Comparison of ENCODE assay signal across 20 cellular contexts in genomic region chr20:17625246-17626051, GRCh38. TPM values are rescaled to one million over a fixed set of nuclear protein-coding genes. Genes with fewer than 3 reads are reported as not detected.
DNase-seq lines count a peak whose midpoint lies in the region; ATAC-seq and TF ChIP-seq lines count a peak whose summit lies in the region.
"Had no signal": no experiment of that assay in that cellular context is flagged by ENCODE, and none has a peak within 500 bp of the region (broad histone marks: within the 10 kb centered on the region; RNA-seq: fewer than 3 reads in every experiment).

No MANE protein-coding gene starts in this region.

- H3K36me3 ChIP-seq in Caco-2 (ENCODE audit: control insufficient read depth, insufficient read depth, low read length): peaks cover 31% of the 10 kb centered on the region
- H3K36me3 ChIP-seq in hepatocyte (replicated peaks; ENCODE audit: insufficient read depth, low read depth): no peaks in the 10 kb centered on the region

- H3K4me3 Mint-ChIP-seq in Caco-2 (ENCODE audit: unreplicated experiment): no peak overlapping the region
- H3K4me3 Mint-ChIP-seq in T-helper 1 cell treated with Interleukin-12 subunit alpha and Interleukin-12 subunit beta and Interleukin-4 antibody, amounts not matched to agents 30 μg/mL and 1 μg/mL, for 36 hours: no peak overlapping the region
- H3K4me3 Mint-ChIP-seq: activated CD4-positive, alpha-beta T cell treated with anti-CD3 and anti-CD28 coated beads, Interleukin-2, amount 10 ng/mL, durations not matched to agents 24 days and 14 days; brain; naive thymus-derived CD8-positive, alpha-beta T cell had no signal

- no peak for DNase-seq in Caco-2
- DNase-seq in hepatocyte (ENCODE audit: low spot score): no peak
- DNase-seq in sciatic nerve (ENCODE audit: low spot score): peak; percentile 58
- no peak for DNase-seq in DMS 273 treated with DMSO at 0.1 percent for 48 hours (lab: John Stamatoyannopoulos, UW)
- DNase-seq in RPMI8226: no peak
- DNase-seq: activated CD4-positive, alpha-beta T cell treated with anti-CD3 and anti-CD28 coated beads, Interleukin-2, amount 10 ng/mL, durations not matched to agents 24 days and 14 days; Calu3; IMR-90; MM.1S; NCI-H187 treated with DMSO at 0.1 percent for 48 hours; NCI-H510A treated with DMSO at 0.1 percent for 48 hours; SJCRH30; T-helper 9 cell had no signal

- ATAC-seq in sciatic nerve: no peak
- no peak for ATAC-seq in GM21423 (IDR thresholded peaks at IDR 0.05; ENCODE audit: unreplicated experiment)
- ATAC-seq: activated naive CD4-positive, alpha-beta T cell treated with anti-CD3 and anti-CD28 coated beads, Interleukin-2, amount 50 U/mL, for 72 hours; naive thymus-derived CD8-positive, alpha-beta T cell had no signal

- POLR2A ChIA-PET in Caco-2 (lab: Charles Lee): no interaction called here

- peaks cover 100% of the 10 kb centered on the region for H3K36me3 Mint-ChIP-seq in Caco-2 (ENCODE audit: insufficient read depth, unreplicated experiment)
- peaks cover 13% of the 10 kb centered on the region for H3K36me3 Mint-ChIP-seq in T-helper 1 cell treated with Interleukin-12 subunit alpha and Interleukin-12 subunit beta and Interleukin-4 antibody, amounts not matched to agents 30 μg/mL and 1 μg/mL, for 36 hours (ENCODE audit: low read depth)
- H3K36me3 Mint-ChIP-seq: activated naive CD4-positive, alpha-beta T cell treated with anti-CD3 and anti-CD28 coated beads, Interleukin-2, amount 50 U/mL, for 72 hours had no signal

- H3K4me1 ChIP-seq in Caco-2 (no peaks in the 10 kb centered on the region), hepatocyte (ENCODE audit: insufficient read depth) (no peaks in the 10 kb centered on the region)
- H3K4me1 ChIP-seq: SJCRH30 had no signal

- H3K9me2 ChIP-seq in hepatocyte (replicated peaks; ENCODE audit: insufficient read depth): no peaks in the 10 kb centered on the region

- BruUV-seq in Caco-2 (replicated peaks; lab: Mats Ljungman, UMichigan): no TSS peak

- no peaks in the 10 kb centered on the region for H3K27me3 ChIP-seq in Caco-2 (replicated peaks; ENCODE audit: control insufficient read depth, insufficient read depth, low read length)
- no peaks in the 10 kb centered on the region for H3K27me3 ChIP-seq in hepatocyte
- H3K27me3 ChIP-seq: SJCRH30 had no signal

- CTCF ChIA-PET in Caco-2 (lab: Charles Lee): no interaction called here

- no peak overlapping the region for H3K4me3 ChIP-seq in Caco-2 (ENCODE audit: low read depth, low read length)
- no peak overlapping the region for H3K4me3 ChIP-seq in hepatocyte
- H3K4me3 ChIP-seq: lung, SJCRH30 had no signal

- no peaks in the 10 kb centered on the region for H3K27me3 Mint-ChIP-seq in Caco-2 (ENCODE audit: insufficient read depth, unreplicated experiment)
- H3K27me3 Mint-ChIP-seq in T-helper 1 cell treated with Interleukin-12 subunit alpha and Interleukin-12 subunit beta and Interleukin-4 antibody, amounts not matched to agents 30 μg/mL and 1 μg/mL, for 36 hours (ENCODE audit: low read depth): no peaks in the 10 kb centered on the region
- H3K27me3 Mint-ChIP-seq: activated CD4-positive, alpha-beta T cell treated with anti-CD3 and anti-CD28 coated beads, Interleukin-2, amount 10 ng/mL, durations not matched to agents 24 days and 14 days; naive thymus-derived CD8-positive, alpha-beta T cell had no signal

- no peaks in the 10 kb centered on the region for H3K4me1 Mint-ChIP-seq in Caco-2 (ENCODE audit: low read depth, unreplicated experiment)
- H3K4me1 Mint-ChIP-seq in T-helper 1 cell treated with Interleukin-12 subunit alpha and Interleukin-12 subunit beta and Interleukin-4 antibody, amounts not matched to agents 30 μg/mL and 1 μg/mL, for 36 hours (ENCODE audit: low read depth): no peaks in the 10 kb centered on the region
- H3K4me1 Mint-ChIP-seq: activated CD4-positive, alpha-beta T cell treated with anti-CD3 and anti-CD28 coated beads, Interleukin-2, amount 10 ng/mL, durations not matched to agents 24 days and 14 days; brain had no signal

- peak overlapping the region; percentile 1 for H3K27ac ChIP-seq in hepatocyte
- H3K27ac ChIP-seq: epithelial cell of prostate, SJCRH30 had no signal

- H3K9me3 ChIP-seq in Caco-2 (no peaks in the 10 kb centered on the region), hepatocyte (ENCODE audit: low read depth) (no peaks in the 10 kb centered on the region)
- H3K9me3 ChIP-seq: SJCRH30 had no signal

- H3K4me2 ChIP-seq in hepatocyte: no peak overlapping the region

- peaks cover 33% of the 10 kb centered on the region for H4K20me1 ChIP-seq in hepatocyte (ENCODE audit: insufficient read depth, poor library complexity, severe bottlenecking)

- TF ChIP-seq CTCF in Caco-2 (IDR thresholded peaks at IDR 0.05; ENCODE audit: insufficient read depth in 1 of 2, low read depth in 1 of 2, low read length in 1 of 2, severe bottlenecking in 1 of 2, unreplicated experiment in 1 of 2): no peak
- TF ChIP-seq CTCF in hepatocyte (IDR thresholded peaks at IDR 0.05; ENCODE audit: poor library complexity): no peak

- peak overlapping the region; percentile 59 for H3K27ac Mint-ChIP-seq in Caco-2 (ENCODE audit: unreplicated experiment)
- peak overlapping the region; percentile 20 for H3K27ac Mint-ChIP-seq in T-helper 1 cell treated with Interleukin-12 subunit alpha and Interleukin-12 subunit beta and Interleukin-4 antibody, amounts not matched to agents 30 μg/mL and 1 μg/mL, for 36 hours
- H3K27ac Mint-ChIP-seq: activated CD4-positive, alpha-beta T cell treated with anti-CD3 and anti-CD28 coated beads, Interleukin-2, amount 10 ng/mL, durations not matched to agents 24 days and 14 days; brain; naive thymus-derived CD8-positive, alpha-beta T cell had no signal

- H2AFZ ChIP-seq in hepatocyte: no peak overlapping the region

- H3K79me2 ChIP-seq in hepatocyte: peaks cover 26% of the 10 kb centered on the region

- intact Hi-C loops in Caco-2 (cut with micrococcal nuclease; ENCODE audit: unreplicated experiment): no loop called here
- intact Hi-C loops in sciatic nerve (cut with DNase I): no loop called here

- WGBS in hepatocyte (ENCODE audit: low lambda C conversion rate, missing lambda C conversion rate): 95% methylated on average over 26 of the region's 27 CpGs

- no peaks in the 10 kb centered on the region for H3K9me3 Mint-ChIP-seq in Caco-2 (ENCODE audit: unreplicated experiment)
- H3K9me3 Mint-ChIP-seq in T-helper 1 cell treated with Interleukin-12 subunit alpha and Interleukin-12 subunit beta and Interleukin-4 antibody, amounts not matched to agents 30 μg/mL and 1 μg/mL, for 36 hours: no peaks in the 10 kb centered on the region
- H3K9me3 Mint-ChIP-seq: activated CD4-positive, alpha-beta T cell treated with anti-CD3 and anti-CD28 coated beads, Interleukin-2, amount 10 ng/mL, durations not matched to agents 24 days and 14 days; activated naive CD4-positive, alpha-beta T cell treated with anti-CD3 and anti-CD28 coated beads, Interleukin-2, amount 50 U/mL, for 72 hours; brain; naive thymus-derived CD8-positive, alpha-beta T cell had no signal

RNA-seq across cellular contexts. Expression of gene DSTN, which starts 55.6 kb away (rescaled TPM):
- total RNA-seq in Caco-2 (2022): 313 and 318 TPM in 2 replicates
- total RNA-seq in hepatocyte: 315 and 342 TPM in 2 replicates
- 352 and 369 TPM in 2 replicates for polyA plus RNA-seq in hepatocyte
- total RNA-seq in sciatic nerve: 268 TPM

RNA-seq across cellular contexts. Expression of gene RRBP1, which starts 56.6 kb away (rescaled TPM):
- total RNA-seq in Caco-2 (2022) (665 and 758 TPM in 2 replicates), hepatocyte (182 and 193 TPM in 2 replicates), sciatic nerve (163 TPM)
- 242 and 274 TPM in 2 replicates for polyA plus RNA-seq in hepatocyte
